1 cellular context compared by ENCODE assay signal in the genomic region with DNA sequence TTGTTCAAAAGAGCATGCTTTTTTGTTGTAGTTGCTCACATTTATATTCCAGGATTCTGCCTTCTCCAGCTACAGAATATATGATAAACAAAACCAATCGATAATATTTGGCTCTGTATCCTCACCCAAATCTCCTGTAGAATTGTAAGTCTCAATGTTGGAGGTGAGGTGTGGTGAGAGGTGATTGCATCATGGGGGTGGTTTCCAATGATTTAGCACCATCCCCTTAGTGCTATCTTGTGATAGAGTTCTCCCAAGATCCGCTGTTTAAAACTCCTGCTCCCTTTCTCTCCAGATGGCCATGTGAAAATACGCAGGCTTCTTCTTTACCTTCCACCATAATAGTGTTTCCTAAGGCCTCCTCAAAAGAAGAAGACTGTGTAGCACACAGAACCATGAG.
TF ChIP-seq lines count a peak whose summit lies in the region.

No MANE protein-coding gene starts in this region.

TF ChIP-seq in IMR-90, 13 proteins besides CTCF, POLR2A, EP300 and RAD21:
- TF ChIP-seq CEBPB (IDR thresholded peaks at IDR 0.05; ENCODE audit: low read depth, low read length) (peak; percentile 63; the same call in 1 of the 2 replicates), BHLHE40 (IDR thresholded peaks at IDR 0.05; ENCODE audit: low read depth, low read length) (no peak), RCOR1 (IDR thresholded peaks at IDR 0.05; ENCODE audit: insufficient replicate concordance, low read length) (no peak), NFE2L2 (IDR thresholded peaks at IDR 0.05; ENCODE audit: low read depth, low read length) (no peak)
